Comparison of ENCODE assay signal across 1 cellular context in the genomic region with DNA sequence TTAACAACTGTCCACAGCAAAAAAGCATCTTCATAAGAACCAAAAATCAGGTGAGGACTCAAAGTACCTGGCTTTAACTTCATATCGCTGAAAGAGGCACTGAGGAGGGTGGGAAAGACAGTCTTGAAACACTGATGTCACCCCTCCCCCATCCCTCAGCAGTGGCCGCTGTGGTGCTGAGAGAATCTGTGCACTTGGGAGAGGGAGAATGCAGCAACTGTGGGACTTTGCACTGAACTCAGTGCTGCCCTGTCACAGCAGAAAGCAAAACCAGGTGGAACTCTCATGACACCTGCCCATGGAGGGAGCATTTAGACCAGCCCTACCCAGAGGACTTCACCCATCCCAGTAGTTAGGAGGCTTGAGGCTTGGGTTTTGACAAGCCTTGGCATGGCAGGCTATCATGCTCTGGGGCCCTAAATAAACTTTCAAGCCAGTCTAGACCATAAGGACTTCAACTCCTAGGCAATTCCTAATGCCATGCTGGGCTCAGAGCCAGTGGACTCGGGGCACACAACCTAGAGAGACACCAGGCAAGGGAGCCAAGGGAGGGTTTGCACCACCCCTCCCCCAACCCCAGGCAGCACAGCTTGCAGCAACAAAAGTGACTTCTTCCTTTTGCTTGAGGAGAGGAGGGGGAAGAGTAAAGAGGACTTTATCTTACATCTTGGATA.
TF ChIP-seq lines count a peak whose summit lies in the region.

No MANE protein-coding gene starts in this region.

TF ChIP-seq in H1, 55 proteins besides CTCF, POLR2A, EP300 and RAD21 (continued from another document):
- TF ChIP-seq, protein P1, sequence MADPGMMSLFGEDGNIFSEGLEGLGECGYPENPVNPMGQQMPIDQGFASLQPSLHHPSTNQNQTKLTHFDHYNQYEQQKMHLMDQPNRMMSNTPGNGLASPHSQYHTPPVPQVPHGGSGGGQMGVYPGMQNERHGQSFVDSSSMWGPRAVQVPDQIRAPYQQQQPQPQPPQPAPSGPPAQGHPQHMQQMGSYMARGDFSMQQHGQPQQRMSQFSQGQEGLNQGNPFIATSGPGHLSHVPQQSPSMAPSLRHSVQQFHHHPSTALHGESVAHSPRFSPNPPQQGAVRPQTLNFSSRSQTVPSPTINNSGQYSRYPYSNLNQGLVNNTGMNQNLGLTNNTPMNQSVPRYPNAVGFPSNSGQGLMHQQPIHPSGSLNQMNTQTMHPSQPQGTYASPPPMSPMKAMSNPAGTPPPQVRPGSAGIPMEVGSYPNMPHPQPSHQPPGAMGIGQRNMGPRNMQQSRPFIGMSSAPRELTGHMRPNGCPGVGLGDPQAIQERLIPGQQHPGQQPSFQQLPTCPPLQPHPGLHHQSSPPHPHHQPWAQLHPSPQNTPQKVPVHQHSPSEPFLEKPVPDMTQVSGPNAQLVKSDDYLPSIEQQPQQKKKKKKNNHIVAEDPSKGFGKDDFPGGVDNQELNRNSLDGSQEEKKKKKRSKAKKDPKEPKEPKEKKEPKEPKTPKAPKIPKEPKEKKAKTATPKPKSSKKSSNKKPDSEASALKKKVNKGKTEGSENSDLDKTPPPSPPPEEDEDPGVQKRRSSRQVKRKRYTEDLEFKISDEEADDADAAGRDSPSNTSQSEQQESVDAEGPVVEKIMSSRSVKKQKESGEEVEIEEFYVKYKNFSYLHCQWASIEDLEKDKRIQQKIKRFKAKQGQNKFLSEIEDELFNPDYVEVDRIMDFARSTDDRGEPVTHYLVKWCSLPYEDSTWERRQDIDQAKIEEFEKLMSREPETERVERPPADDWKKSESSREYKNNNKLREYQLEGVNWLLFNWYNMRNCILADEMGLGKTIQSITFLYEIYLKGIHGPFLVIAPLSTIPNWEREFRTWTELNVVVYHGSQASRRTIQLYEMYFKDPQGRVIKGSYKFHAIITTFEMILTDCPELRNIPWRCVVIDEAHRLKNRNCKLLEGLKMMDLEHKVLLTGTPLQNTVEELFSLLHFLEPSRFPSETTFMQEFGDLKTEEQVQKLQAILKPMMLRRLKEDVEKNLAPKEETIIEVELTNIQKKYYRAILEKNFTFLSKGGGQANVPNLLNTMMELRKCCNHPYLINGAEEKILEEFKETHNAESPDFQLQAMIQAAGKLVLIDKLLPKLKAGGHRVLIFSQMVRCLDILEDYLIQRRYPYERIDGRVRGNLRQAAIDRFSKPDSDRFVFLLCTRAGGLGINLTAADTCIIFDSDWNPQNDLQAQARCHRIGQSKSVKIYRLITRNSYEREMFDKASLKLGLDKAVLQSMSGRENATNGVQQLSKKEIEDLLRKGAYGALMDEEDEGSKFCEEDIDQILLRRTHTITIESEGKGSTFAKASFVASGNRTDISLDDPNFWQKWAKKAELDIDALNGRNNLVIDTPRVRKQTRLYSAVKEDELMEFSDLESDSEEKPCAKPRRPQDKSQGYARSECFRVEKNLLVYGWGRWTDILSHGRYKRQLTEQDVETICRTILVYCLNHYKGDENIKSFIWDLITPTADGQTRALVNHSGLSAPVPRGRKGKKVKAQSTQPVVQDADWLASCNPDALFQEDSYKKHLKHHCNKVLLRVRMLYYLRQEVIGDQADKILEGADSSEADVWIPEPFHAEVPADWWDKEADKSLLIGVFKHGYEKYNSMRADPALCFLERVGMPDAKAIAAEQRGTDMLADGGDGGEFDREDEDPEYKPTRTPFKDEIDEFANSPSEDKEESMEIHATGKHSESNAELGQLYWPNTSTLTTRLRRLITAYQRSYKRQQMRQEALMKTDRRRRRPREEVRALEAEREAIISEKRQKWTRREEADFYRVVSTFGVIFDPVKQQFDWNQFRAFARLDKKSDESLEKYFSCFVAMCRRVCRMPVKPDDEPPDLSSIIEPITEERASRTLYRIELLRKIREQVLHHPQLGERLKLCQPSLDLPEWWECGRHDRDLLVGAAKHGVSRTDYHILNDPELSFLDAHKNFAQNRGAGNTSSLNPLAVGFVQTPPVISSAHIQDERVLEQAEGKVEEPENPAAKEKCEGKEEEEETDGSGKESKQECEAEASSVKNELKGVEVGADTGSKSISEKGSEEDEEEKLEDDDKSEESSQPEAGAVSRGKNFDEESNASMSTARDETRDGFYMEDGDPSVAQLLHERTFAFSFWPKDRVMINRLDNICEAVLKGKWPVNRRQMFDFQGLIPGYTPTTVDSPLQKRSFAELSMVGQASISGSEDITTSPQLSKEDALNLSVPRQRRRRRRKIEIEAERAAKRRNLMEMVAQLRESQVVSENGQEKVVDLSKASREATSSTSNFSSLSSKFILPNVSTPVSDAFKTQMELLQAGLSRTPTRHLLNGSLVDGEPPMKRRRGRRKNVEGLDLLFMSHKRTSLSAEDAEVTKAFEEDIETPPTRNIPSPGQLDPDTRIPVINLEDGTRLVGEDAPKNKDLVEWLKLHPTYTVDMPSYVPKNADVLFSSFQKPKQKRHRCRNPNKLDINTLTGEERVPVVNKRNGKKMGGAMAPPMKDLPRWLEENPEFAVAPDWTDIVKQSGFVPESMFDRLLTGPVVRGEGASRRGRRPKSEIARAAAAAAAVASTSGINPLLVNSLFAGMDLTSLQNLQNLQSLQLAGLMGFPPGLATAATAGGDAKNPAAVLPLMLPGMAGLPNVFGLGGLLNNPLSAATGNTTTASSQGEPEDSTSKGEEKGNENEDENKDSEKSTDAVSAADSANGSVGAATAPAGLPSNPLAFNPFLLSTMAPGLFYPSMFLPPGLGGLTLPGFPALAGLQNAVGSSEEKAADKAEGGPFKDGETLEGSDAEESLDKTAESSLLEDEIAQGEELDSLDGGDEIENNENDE (IDR thresholded peaks at IDR 0.05; ENCODE audit: insufficient replicate concordance, low read length): no peak
- no peak for TF ChIP-seq EGR1 (IDR thresholded peaks at IDR 0.05; ENCODE audit: borderline replicate concordance, low read depth, low read length)
- TF ChIP-seq, protein P2, sequence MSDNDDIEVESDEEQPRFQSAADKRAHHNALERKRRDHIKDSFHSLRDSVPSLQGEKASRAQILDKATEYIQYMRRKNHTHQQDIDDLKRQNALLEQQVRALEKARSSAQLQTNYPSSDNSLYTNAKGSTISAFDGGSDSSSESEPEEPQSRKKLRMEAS (IDR thresholded peaks at IDR 0.05): no peak
- no peak for TF ChIP-seq JUN (IDR thresholded peaks at IDR 0.05; ENCODE audit: low read depth, low read length)
- TF ChIP-seq CEBPB (IDR thresholded peaks at IDR 0.05; ENCODE audit: low read depth, low read length): no peak
- no peak for TF ChIP-seq TAF1 (IDR thresholded peaks at IDR 0.05; ENCODE audit: low read depth, low read length)
- no peak for TF ChIP-seq FOSL1 (IDR thresholded peaks at IDR 0.05; ENCODE audit: insufficient read depth, low read depth, low read length)
- no peak for TF ChIP-seq ZNF274 (IDR thresholded peaks at IDR 0.05; ENCODE audit: borderline replicate concordance, extremely low read depth, low read length)
- TF ChIP-seq HDAC2 (IDR thresholded peaks at IDR 0.05; ENCODE audit: borderline replicate concordance in 1 of 2, low read depth in 2 of 2, low read length in 2 of 2): no peak
- no peak for TF ChIP-seq KDM1A (IDR thresholded peaks at IDR 0.05; ENCODE audit: borderline replicate concordance, low read length)
- TF ChIP-seq TCF12 (IDR thresholded peaks at IDR 0.05; ENCODE audit: low read depth, low read length): no peak
TF ChIP-seq in H1: peak in this region for 0.
